Comparison of ENCODE assay signal across 1 cellular context in genomic region chr2:73913414-73914054, GRCh38.
TF ChIP-seq lines count a peak whose summit lies in the region.

No MANE protein-coding gene starts in this region.

TF ChIP-seq in K562, 482 proteins besides CTCF, POLR2A, EP300 and RAD21:
- TF ChIP-seq ZNF551 (CRISPR knock-in tag; IDR thresholded peaks at IDR 0.05) (no peak), ZNF778 (CRISPR knock-in tag; IDR thresholded peaks at IDR 0.05) (no peak), ARHGAP35 (IDR thresholded peaks at IDR 0.05; ENCODE audit: partially characterized antibody) (no peak), FOXO4 (CRISPR knock-in tag; IDR thresholded peaks at IDR 0.05) (no peak)
- TF ChIP-seq, protein P1, sequence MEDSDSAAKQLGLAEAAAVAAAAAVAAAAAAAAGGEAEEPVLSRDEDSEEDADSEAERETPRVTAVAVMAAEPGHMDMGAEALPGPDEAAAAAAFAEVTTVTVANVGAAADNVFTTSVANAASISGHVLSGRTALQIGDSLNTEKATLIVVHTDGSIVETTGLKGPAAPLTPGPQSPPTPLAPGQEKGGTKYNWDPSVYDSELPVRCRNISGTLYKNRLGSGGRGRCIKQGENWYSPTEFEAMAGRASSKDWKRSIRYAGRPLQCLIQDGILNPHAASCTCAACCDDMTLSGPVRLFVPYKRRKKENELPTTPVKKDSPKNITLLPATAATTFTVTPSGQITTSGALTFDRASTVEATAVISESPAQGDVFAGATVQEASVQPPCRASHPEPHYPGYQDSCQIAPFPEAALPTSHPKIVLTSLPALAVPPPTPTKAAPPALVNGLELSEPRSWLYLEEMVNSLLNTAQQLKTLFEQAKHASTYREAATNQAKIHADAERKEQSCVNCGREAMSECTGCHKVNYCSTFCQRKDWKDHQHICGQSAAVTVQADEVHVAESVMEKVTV (CRISPR knock-in tag; IDR thresholded peaks at IDR 0.05) = no peak
